9 cellular contexts compared by ENCODE assay signal in the genomic region with DNA sequence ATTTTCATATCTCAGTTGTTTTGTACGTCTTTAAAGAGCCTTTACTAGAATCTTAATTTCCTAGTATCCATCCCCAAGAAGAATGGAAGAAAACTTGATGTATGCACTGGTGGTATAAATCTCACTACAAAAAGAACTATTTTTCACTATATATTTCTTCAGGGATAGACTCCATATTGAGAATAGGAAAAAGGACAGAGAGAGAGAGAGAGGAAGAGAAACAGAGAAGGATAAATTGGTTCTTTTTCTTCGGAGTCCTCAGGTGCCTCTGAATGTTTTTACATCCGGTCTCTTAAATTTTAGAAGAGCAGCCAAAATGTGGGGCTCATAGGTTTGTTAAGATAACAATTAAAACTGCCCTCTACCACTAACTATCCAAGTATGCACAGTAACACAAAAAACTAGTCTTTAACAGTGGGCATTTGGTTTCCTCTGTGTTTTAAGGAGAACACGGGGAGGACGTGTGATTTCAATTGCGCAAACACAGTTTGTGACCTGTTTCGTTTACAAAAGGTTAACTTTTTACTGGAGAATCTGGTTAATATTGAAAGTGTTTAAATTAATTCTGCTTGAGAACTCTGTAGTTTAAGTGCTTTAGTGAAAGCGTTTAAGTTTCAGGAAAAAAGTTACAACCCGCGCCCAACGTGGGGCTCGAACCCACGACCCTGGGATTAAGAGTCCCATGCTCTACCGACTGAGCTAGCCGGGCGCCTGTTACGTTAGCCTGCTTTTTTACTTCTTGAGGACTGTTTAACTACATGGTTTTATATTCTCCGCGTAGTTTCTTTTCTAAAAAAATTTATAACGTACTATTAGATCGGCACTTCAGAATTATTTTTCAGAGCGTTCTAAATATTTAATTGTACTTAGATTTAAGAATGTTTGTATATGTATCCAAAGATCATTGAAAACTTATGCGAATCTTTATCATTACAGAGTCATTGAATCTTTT. TPM values are rescaled to one million over a fixed set of nuclear protein-coding genes. Genes with fewer than 3 reads are reported as not detected.
A peak's percentile ranks its signal among the peaks of the same experiment; 100 is the strongest.
DNase-seq lines count a peak whose midpoint lies in the region; ATAC-seq and TF ChIP-seq lines count a peak whose summit lies in the region.
"Had no signal": no experiment of that assay in that cellular context is flagged by ENCODE, and none has a peak within 500 bp of the region (broad histone marks: within the 10 kb centered on the region; RNA-seq: fewer than 3 reads in every experiment).

No MANE protein-coding gene starts in this region.

- no peak overlapping the region for H3K27ac Mint-ChIP-seq in CD4-positive, alpha-beta T cell
- no peak overlapping the region for H3K27ac Mint-ChIP-seq in endodermal cell
- H3K27ac Mint-ChIP-seq: IgD-negative memory B cell had no signal

- peaks cover 2% of the 10 kb centered on the region for H3K9me3 Mint-ChIP-seq in CD4-positive, alpha-beta T cell
- H3K9me3 Mint-ChIP-seq in endodermal cell = no peaks in the 10 kb centered on the region

- H3K27ac ChIP-seq in CD4-positive, alpha-beta T cell (ENCODE audit: low read depth, low read length) = peak overlapping the region; percentile 38
- H3K27ac ChIP-seq in endodermal cell (ENCODE audit: low read depth, low read length) (no peak overlapping the region), mesodermal cell (ENCODE audit: low read depth, low read length, severe bottlenecking) (no peak overlapping the region)

- no peaks in the 10 kb centered on the region for H3K9me3 ChIP-seq in CD4-positive, alpha-beta T cell (ENCODE audit: control insufficient read depth, low read length)
- H3K9me3 ChIP-seq in endodermal cell (ENCODE audit: control insufficient read depth, low read length) = no peaks in the 10 kb centered on the region
- no peaks in the 10 kb centered on the region for H3K9me3 ChIP-seq in mesodermal cell (ENCODE audit: control insufficient read depth, low read length)

- no peaks in the 10 kb centered on the region for H3K27me3 ChIP-seq in CD4-positive, alpha-beta T cell (ENCODE audit: control insufficient read depth, insufficient read depth, low read length)
- H3K27me3 ChIP-seq in endodermal cell (ENCODE audit: control insufficient read depth, insufficient read depth, low read length, poor library complexity, severe bottlenecking) = no peaks in the 10 kb centered on the region

- no peaks in the 10 kb centered on the region for H3K27me3 Mint-ChIP-seq in CD4-positive, alpha-beta T cell
- H3K27me3 Mint-ChIP-seq in endodermal cell (ENCODE audit: insufficient read depth) = no peaks in the 10 kb centered on the region
- H3K27me3 Mint-ChIP-seq: IgD-negative memory B cell had no signal

- H3K4me3 Mint-ChIP-seq in CD4-positive, alpha-beta T cell = no peak overlapping the region
- no peak overlapping the region for H3K4me3 Mint-ChIP-seq in endodermal cell
- H3K4me3 Mint-ChIP-seq: IgD-negative memory B cell had no signal

- peaks cover 19% of the 10 kb centered on the region for H3K4me1 Mint-ChIP-seq in CD4-positive, alpha-beta T cell (ENCODE audit: low read depth)
- H3K4me1 Mint-ChIP-seq in endodermal cell = peaks cover 7% of the 10 kb centered on the region

- peaks cover 12% of the 10 kb centered on the region for H3K36me3 Mint-ChIP-seq in CD4-positive, alpha-beta T cell (ENCODE audit: low read depth)
- H3K36me3 Mint-ChIP-seq in endodermal cell (ENCODE audit: low read depth) = peaks cover under 1% of the 10 kb centered on the region

- ATAC-seq in CD4-positive, alpha-beta T cell (ENCODE audit: poor library complexity) = peak; percentile 22
- ATAC-seq in HG02759 (IDR thresholded peaks at IDR 0.05; ENCODE audit: unreplicated experiment) (peak; percentile 23), HG03354 (IDR thresholded peaks at IDR 0.05; ENCODE audit: poor library complexity, severe bottlenecking, unreplicated experiment) (no peak)

- peak overlapping the region; percentile 97 for H3K4me3 ChIP-seq in endodermal cell (ENCODE audit: low read length)
- peak overlapping the region; percentile 56 for H3K4me3 ChIP-seq in mesodermal cell (ENCODE audit: extremely low read depth, insufficient read depth, low read length, poor library complexity, severe bottlenecking)

- POLR2A ChIA-PET in CD4-positive, alpha-beta T cell (lab: Charles Lee) = interaction anchor here (0.5 to 3.5 kb wide), 7 partner anchors 9 to 188 kb away, joined by 3 to 36 read pairs (median 5); a partner anchor contains a TSS

- CTCF ChIA-PET in CD4-positive, alpha-beta T cell (lab: Charles Lee) = no interaction called here

- peak; percentile 70 to 87 (median 76) for DNase-seq in CD4-positive, alpha-beta T cell
- DNase-seq in NCI-H748 treated with DMSO at 0.1 percent for 48 hours (lab: John Stamatoyannopoulos, UW) (peak; percentile 64), endodermal cell (peak; percentile 86)
- peak; percentile 71 to 73 for DNase-seq in activated CD8-positive, alpha-beta memory T cell treated with anti-CD3 and anti-CD28 coated beads for 4 hours (ENCODE audit: low read depth in 2 of 2)
- DNase-seq in stimulated activated CD8-positive, alpha-beta memory T cell treated with anti-CD3 and anti-CD28 coated beads, Interleukin-15, amount 100 ng/mL, for 1 hour (ENCODE audit: low read depth) = peak; percentile 76

- TF ChIP-seq CTCF in CD4-positive, alpha-beta T cell (IDR thresholded peaks at IDR 0.05) = no peak
- TF ChIP-seq CTCF in endodermal cell (conservative IDR thresholded peaks at IDR 0.05) = no peak

- H3K36me3 ChIP-seq in endodermal cell (ENCODE audit: control insufficient read depth, insufficient read depth, low read length) (peaks cover 9% of the 10 kb centered on the region), mesodermal cell (ENCODE audit: control insufficient read depth, insufficient read depth, low read length) (no peaks in the 10 kb centered on the region)

- WGBS in endodermal cell (ENCODE audit: insufficient coverage in 1 of 2, insufficient read length in 1 of 2), 2 experiments = 30 to 46% methylated on average over 11 to 20 of the region's 23 CpGs
- 35% methylated on average over 9 to 10 of the region's 23 CpGs for WGBS in mesodermal cell (ENCODE audit: insufficient coverage in 2 of 2), 2 experiments

- H3K4me1 ChIP-seq in endodermal cell (ENCODE audit: control insufficient read depth, insufficient read depth, low read length) (no peaks in the 10 kb centered on the region), mesodermal cell (ENCODE audit: control insufficient read depth, insufficient read depth, low read length, poor library complexity, severe bottlenecking) (peaks cover 3% of the 10 kb centered on the region)

- intact Hi-C loops in CD4-positive, alpha-beta T cell (cut with DNase I, micrococcal nuclease) = loop anchor here (1.0 to 5.0 kb wide), 3 partner anchors 39 to 59 kb away; a partner anchor contains a TSS

- H3K9ac ChIP-seq in endodermal cell (ENCODE audit: extremely low read depth, low read length, poor library complexity, severe bottlenecking) = peak overlapping the region; percentile 61

RNA-seq across cellular contexts. Expression of a gene that starts 5.1 kb away (rescaled TPM):
- 100 to 1,000 TPM; 104 to 108 TPM for total RNA-seq in CD4-positive, alpha-beta T cell
- total RNA-seq in endodermal cell = 100 to 1,000 TPM; 279 to 291 TPM
- polyA plus RNA-seq in endodermal cell (2013, experiment 1 of 2) = 172 TPM
- 166 TPM for polyA plus RNA-seq in endodermal cell (2013, experiment 2 of 2)
- 142 TPM for polyA plus RNA-seq in mesodermal cell (2013, experiment 1 of 2)
- 195 TPM for polyA plus RNA-seq in mesodermal cell (2013, experiment 2 of 2)

RNA-seq across cellular contexts. Expression of a gene that starts 39.6 kb away (rescaled TPM):
- 10 to 100 TPM; 38.8 to 43.6 TPM for total RNA-seq in CD4-positive, alpha-beta T cell
- 10 to 100 TPM; 53.2 to 53.8 TPM for total RNA-seq in endodermal cell
- polyA plus RNA-seq in endodermal cell (2013, experiment 1 of 2) = 88.6 TPM
- 89.5 TPM for polyA plus RNA-seq in endodermal cell (2013, experiment 2 of 2)
- polyA plus RNA-seq in mesodermal cell (2013, experiment 1 of 2) = 93.7 TPM
- 93.8 TPM for polyA plus RNA-seq in mesodermal cell (2013, experiment 2 of 2)

RNA-seq across cellular contexts. Expression of a gene that starts 58.8 kb away (rescaled TPM):
- 10 to 100 TPM; 89.6 to 94.7 TPM for total RNA-seq in CD4-positive, alpha-beta T cell
- total RNA-seq in endodermal cell = 10 to 100 TPM; 22.1 to 24.5 TPM
- 14.7 TPM for polyA plus RNA-seq in endodermal cell (2013, experiment 1 of 2)
- polyA plus RNA-seq in endodermal cell (2013, experiment 2 of 2) = 13.6 TPM
- 16.1 TPM for polyA plus RNA-seq in mesodermal cell (2013, experiment 1 of 2)
- polyA plus RNA-seq in mesodermal cell (2013, experiment 2 of 2) = 16.2 TPM
